ENCODE assay signal across 1 cellular context in the genomic region with DNA sequence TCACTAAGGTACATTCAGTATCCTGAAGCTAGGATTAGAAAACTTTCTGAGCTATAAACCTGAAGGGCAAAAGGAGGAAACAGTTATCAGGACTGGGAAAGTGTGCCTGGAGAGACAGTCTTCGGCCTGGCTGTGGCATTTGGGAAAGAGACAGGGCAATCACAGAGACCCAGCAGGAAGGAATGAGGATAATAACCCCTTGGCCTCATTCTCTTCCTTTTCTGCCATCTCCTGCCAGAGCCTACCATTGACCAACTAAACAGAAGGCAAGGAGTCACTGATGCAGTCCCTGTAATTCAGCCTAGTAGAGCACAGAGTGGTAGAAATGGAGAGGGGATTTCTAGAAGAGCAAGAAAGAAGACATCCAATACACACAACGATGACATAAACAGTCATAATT.
TF ChIP-seq lines count a peak whose summit lies in the region.

No MANE protein-coding gene starts in this region.

TF ChIP-seq in H1, 55 proteins besides CTCF, POLR2A, EP300 and RAD21:
- TF ChIP-seq, protein P1, sequence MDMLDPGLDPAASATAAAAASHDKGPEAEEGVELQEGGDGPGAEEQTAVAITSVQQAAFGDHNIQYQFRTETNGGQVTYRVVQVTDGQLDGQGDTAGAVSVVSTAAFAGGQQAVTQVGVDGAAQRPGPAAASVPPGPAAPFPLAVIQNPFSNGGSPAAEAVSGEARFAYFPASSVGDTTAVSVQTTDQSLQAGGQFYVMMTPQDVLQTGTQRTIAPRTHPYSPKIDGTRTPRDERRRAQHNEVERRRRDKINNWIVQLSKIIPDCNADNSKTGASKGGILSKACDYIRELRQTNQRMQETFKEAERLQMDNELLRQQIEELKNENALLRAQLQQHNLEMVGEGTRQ (IDR thresholded peaks at IDR 0.05; ENCODE audit: low read length): no peak
- TF ChIP-seq CHD2 (IDR thresholded peaks at IDR 0.05; ENCODE audit: low read length) (no peak), KDM1A (IDR thresholded peaks at IDR 0.05; ENCODE audit: borderline replicate concordance, low read length) (no peak), FOSL1 (IDR thresholded peaks at IDR 0.05; ENCODE audit: insufficient read depth, low read depth, low read length) (no peak), JUN (IDR thresholded peaks at IDR 0.05; ENCODE audit: low read depth, low read length) (no peak)
- TF ChIP-seq, protein P2, sequence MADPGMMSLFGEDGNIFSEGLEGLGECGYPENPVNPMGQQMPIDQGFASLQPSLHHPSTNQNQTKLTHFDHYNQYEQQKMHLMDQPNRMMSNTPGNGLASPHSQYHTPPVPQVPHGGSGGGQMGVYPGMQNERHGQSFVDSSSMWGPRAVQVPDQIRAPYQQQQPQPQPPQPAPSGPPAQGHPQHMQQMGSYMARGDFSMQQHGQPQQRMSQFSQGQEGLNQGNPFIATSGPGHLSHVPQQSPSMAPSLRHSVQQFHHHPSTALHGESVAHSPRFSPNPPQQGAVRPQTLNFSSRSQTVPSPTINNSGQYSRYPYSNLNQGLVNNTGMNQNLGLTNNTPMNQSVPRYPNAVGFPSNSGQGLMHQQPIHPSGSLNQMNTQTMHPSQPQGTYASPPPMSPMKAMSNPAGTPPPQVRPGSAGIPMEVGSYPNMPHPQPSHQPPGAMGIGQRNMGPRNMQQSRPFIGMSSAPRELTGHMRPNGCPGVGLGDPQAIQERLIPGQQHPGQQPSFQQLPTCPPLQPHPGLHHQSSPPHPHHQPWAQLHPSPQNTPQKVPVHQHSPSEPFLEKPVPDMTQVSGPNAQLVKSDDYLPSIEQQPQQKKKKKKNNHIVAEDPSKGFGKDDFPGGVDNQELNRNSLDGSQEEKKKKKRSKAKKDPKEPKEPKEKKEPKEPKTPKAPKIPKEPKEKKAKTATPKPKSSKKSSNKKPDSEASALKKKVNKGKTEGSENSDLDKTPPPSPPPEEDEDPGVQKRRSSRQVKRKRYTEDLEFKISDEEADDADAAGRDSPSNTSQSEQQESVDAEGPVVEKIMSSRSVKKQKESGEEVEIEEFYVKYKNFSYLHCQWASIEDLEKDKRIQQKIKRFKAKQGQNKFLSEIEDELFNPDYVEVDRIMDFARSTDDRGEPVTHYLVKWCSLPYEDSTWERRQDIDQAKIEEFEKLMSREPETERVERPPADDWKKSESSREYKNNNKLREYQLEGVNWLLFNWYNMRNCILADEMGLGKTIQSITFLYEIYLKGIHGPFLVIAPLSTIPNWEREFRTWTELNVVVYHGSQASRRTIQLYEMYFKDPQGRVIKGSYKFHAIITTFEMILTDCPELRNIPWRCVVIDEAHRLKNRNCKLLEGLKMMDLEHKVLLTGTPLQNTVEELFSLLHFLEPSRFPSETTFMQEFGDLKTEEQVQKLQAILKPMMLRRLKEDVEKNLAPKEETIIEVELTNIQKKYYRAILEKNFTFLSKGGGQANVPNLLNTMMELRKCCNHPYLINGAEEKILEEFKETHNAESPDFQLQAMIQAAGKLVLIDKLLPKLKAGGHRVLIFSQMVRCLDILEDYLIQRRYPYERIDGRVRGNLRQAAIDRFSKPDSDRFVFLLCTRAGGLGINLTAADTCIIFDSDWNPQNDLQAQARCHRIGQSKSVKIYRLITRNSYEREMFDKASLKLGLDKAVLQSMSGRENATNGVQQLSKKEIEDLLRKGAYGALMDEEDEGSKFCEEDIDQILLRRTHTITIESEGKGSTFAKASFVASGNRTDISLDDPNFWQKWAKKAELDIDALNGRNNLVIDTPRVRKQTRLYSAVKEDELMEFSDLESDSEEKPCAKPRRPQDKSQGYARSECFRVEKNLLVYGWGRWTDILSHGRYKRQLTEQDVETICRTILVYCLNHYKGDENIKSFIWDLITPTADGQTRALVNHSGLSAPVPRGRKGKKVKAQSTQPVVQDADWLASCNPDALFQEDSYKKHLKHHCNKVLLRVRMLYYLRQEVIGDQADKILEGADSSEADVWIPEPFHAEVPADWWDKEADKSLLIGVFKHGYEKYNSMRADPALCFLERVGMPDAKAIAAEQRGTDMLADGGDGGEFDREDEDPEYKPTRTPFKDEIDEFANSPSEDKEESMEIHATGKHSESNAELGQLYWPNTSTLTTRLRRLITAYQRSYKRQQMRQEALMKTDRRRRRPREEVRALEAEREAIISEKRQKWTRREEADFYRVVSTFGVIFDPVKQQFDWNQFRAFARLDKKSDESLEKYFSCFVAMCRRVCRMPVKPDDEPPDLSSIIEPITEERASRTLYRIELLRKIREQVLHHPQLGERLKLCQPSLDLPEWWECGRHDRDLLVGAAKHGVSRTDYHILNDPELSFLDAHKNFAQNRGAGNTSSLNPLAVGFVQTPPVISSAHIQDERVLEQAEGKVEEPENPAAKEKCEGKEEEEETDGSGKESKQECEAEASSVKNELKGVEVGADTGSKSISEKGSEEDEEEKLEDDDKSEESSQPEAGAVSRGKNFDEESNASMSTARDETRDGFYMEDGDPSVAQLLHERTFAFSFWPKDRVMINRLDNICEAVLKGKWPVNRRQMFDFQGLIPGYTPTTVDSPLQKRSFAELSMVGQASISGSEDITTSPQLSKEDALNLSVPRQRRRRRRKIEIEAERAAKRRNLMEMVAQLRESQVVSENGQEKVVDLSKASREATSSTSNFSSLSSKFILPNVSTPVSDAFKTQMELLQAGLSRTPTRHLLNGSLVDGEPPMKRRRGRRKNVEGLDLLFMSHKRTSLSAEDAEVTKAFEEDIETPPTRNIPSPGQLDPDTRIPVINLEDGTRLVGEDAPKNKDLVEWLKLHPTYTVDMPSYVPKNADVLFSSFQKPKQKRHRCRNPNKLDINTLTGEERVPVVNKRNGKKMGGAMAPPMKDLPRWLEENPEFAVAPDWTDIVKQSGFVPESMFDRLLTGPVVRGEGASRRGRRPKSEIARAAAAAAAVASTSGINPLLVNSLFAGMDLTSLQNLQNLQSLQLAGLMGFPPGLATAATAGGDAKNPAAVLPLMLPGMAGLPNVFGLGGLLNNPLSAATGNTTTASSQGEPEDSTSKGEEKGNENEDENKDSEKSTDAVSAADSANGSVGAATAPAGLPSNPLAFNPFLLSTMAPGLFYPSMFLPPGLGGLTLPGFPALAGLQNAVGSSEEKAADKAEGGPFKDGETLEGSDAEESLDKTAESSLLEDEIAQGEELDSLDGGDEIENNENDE (IDR thresholded peaks at IDR 0.05; ENCODE audit: insufficient replicate concordance, low read length): no peak
TF ChIP-seq in H1: peak in this region for 0.
